In the genomic region with DNA sequence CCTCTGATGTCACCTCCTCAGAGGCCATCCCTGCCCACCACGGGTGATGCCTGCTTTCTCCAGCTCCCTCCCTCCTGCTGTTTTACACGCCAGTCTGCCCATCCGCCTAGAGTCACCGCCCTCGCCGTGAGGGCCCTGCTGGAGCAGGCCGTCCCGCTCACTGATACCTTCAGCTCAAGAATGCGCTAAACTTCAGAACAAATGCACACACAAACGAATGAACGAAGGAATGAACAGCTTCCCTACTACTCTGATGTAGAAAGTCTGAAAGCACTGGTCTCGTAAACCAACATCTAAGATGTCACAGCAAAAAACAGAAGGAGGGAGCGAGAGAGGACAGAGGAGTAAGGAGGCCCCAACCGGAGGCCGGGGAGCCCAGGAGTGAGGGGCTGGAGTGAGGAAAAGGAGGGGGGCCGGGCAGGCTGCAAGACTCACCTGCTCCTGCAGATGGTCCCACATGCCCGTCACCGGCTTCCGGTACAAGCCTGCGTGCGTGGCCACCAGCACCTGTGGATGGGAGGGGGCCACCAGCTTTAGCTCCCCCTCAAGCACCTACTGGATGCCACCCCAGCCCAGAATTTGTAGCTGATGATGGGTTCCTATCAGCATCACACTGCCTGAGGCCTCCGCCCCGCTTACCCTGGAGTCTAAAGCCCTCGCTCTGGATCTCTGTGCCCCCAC, we compare ENCODE assay signal across 24 cellular contexts. TPM values are rescaled to one million over a fixed set of nuclear protein-coding genes. Genes with fewer than 3 reads are reported as not detected.
DNase-seq lines count a peak whose midpoint lies in the region; ATAC-seq and TF ChIP-seq lines count a peak whose summit lies in the region.
"Had no signal": no experiment of that assay in that cellular context is flagged by ENCODE, and none has a peak within 500 bp of the region (broad histone marks: within the 10 kb centered on the region; RNA-seq: fewer than 3 reads in every experiment).

No MANE protein-coding gene starts in this region.

- H3F3A ChIP-seq in OCI-LY1 (ENCODE audit: insufficient read depth, low read length), result no peaks in the 10 kb centered on the region

- H3K27me3 ChIP-seq in OCI-LY1 (ENCODE audit: insufficient read depth, low read length) (no peaks in the 10 kb centered on the region), endodermal cell (ENCODE audit: control insufficient read depth, insufficient read depth, low read length, poor library complexity, severe bottlenecking) (no peaks in the 10 kb centered on the region), testis (no peaks in the 10 kb centered on the region)
- H3K27me3 ChIP-seq: esophagus squamous epithelium, neutrophil, tibial artery had no signal

- 93 to 94% methylated on average over 19 to 24 of the region's 24 CpGs for WGBS in endodermal cell (ENCODE audit: insufficient coverage in 1 of 2, insufficient read length in 1 of 2), 2 experiments
- 88 to 92% methylated on average over 24 of the region's 24 CpGs for WGBS in testis, 2 donors

- peaks cover 36% of the 10 kb centered on the region for H3K4me1 Mint-ChIP-seq in activated naive CD4-positive, alpha-beta T cell treated with anti-CD3 and anti-CD28 coated beads, Interleukin-2, amount 10 ng/mL, durations not matched to agents 7 days and 5 days
- peaks cover 12% of the 10 kb centered on the region for H3K4me1 Mint-ChIP-seq in endodermal cell

- no peak overlapping the region for H2AFZ ChIP-seq in OCI-LY1 (ENCODE audit: low read length)

- no peak for TF ChIP-seq POLR2A in testis (IDR thresholded peaks at IDR 0.05)

- H3K36me3 ChIP-seq in OCI-LY1 (ENCODE audit: insufficient read depth, low read length), result peaks cover 60% of the 10 kb centered on the region
- H3K36me3 ChIP-seq in endodermal cell (ENCODE audit: control insufficient read depth, insufficient read depth, low read length), result peaks cover 47% of the 10 kb centered on the region
- H3K36me3 ChIP-seq in testis (ENCODE audit: low read depth, missing control alignments), result no peaks in the 10 kb centered on the region

- H3K4me3 ChIP-seq in OCI-LY1 (ENCODE audit: low read depth, low read length, poor library complexity, severe bottlenecking), result no peak overlapping the region
- no peak overlapping the region for H3K4me3 ChIP-seq in endodermal cell (ENCODE audit: low read length)
- no peak overlapping the region for H3K4me3 ChIP-seq in testis
- H3K4me3 ChIP-seq: A549, esophagus squamous epithelium, tibial artery had no signal

- no peak for DNase-seq in activated naive CD4-positive, alpha-beta T cell treated with anti-CD3 and anti-CD28 coated beads, Interleukin-2, amount 10 ng/mL, durations not matched to agents 7 days and 5 days
- no peak for DNase-seq in activated naive CD4-positive, alpha-beta T cell treated with anti-CD3 and anti-CD28 coated beads, Interleukin-2, amount 50 U/mL, for 72 hours (ENCODE audit: low spot score in 2 of 2)
- DNase-seq in endodermal cell, result no peak
- DNase-seq in testis, result no peak
- DNase-seq in 8988T, result no peak
- no peak for DNase-seq in DMS79 treated with DMSO at 0.1 percent for 48 hours (lab: John Stamatoyannopoulos, UW)
- DNase-seq: amygdala; C1 segment of cervical spinal cord; cerebellar nuclear complex; DMS 273 treated with DMSO at 0.1 percent for 48 hours; effector CD4-positive, alpha-beta T cell; esophagus squamous epithelium; GF-D8; NCI-H187; NCI-H774; stimulated activated naive B cell treated with anti-CD40 and anti-IgM and Interleukin-4, amounts not matched to agents 10 μg/mL and 1 μg/mL and 100 μg/mL, for 72 hours; T1000; tibial artery had no signal

- no peaks in the 10 kb centered on the region for H3K27me3 Mint-ChIP-seq in activated naive CD4-positive, alpha-beta T cell treated with anti-CD3 and anti-CD28 coated beads, Interleukin-2, amount 10 ng/mL, durations not matched to agents 7 days and 5 days
- H3K27me3 Mint-ChIP-seq in endodermal cell (ENCODE audit: insufficient read depth), result no peaks in the 10 kb centered on the region
- H3K27me3 Mint-ChIP-seq: activated CD4-positive, alpha-beta T cell treated with anti-CD3 and anti-CD28 coated beads for 36 hours; stimulated activated naive B cell treated with anti-CD40 and anti-IgM and Interleukin-4, amounts not matched to agents 10 μg/mL and 1 μg/mL and 100 μg/mL, for 72 hours had no signal

- CTCF ChIA-PET in activated naive CD4-positive, alpha-beta T cell treated with anti-CD3 and anti-CD28 coated beads, Interleukin-2, amount 10 ng/mL, durations not matched to agents 7 days and 5 days (lab: Charles Lee), result interaction anchor here (1.2 kb wide), 1 partner anchor 13 kb away, joined by 3 read pairs; no protein-coding TSS in a partner anchor

- peak overlapping the region; percentile 28 for H3K27ac Mint-ChIP-seq in activated naive CD4-positive, alpha-beta T cell treated with anti-CD3 and anti-CD28 coated beads, Interleukin-2, amount 10 ng/mL, durations not matched to agents 7 days and 5 days
- no peak overlapping the region for H3K27ac Mint-ChIP-seq in activated naive CD4-positive, alpha-beta T cell treated with anti-CD3 and anti-CD28 coated beads, Interleukin-2, amount 50 U/mL, for 72 hours
- H3K27ac Mint-ChIP-seq in endodermal cell, result peak overlapping the region; percentile 14
- H3K27ac Mint-ChIP-seq: activated CD4-positive, alpha-beta T cell treated with anti-CD3 and anti-CD28 coated beads for 36 hours had no signal

- H3K9me2 ChIP-seq in OCI-LY1 (ENCODE audit: low read depth, low read length), result no peaks in the 10 kb centered on the region

- H3K9me3 ChIP-seq in OCI-LY1 (ENCODE audit: low read length), result no peaks in the 10 kb centered on the region
- H3K9me3 ChIP-seq in endodermal cell (ENCODE audit: control insufficient read depth, low read length), result no peaks in the 10 kb centered on the region
- H3K9me3 ChIP-seq in testis, result no peaks in the 10 kb centered on the region
- H3K9me3 ChIP-seq: A549, esophagus squamous epithelium, neutrophil, tibial artery had no signal

- H3K79me2 ChIP-seq in OCI-LY1 (ENCODE audit: insufficient read depth, low read length), result peaks cover 8% of the 10 kb centered on the region; the same call in 1 of the 2 replicates

- H3K4me2 ChIP-seq in OCI-LY1 (ENCODE audit: low read length), result no peak overlapping the region
- H3K4me2 ChIP-seq: A549 had no signal

- no peaks in the 10 kb centered on the region for H4K20me1 ChIP-seq in OCI-LY1 (ENCODE audit: insufficient read depth, low read length)

- H3K36me3 Mint-ChIP-seq in activated naive CD4-positive, alpha-beta T cell treated with anti-CD3 and anti-CD28 coated beads, Interleukin-2, amount 10 ng/mL, durations not matched to agents 7 days and 5 days, result peaks cover 43% of the 10 kb centered on the region
- H3K36me3 Mint-ChIP-seq in activated naive CD4-positive, alpha-beta T cell treated with anti-CD3 and anti-CD28 coated beads, Interleukin-2, amount 50 U/mL, for 72 hours, result peaks cover 21 to 25% of the 10 kb centered on the region in 2 donors
- H3K36me3 Mint-ChIP-seq in endodermal cell (ENCODE audit: low read depth), result peaks cover 47% of the 10 kb centered on the region

- intact Hi-C loops in testis (cut with DNase I; ENCODE audit: low total_unique reads), result no loop called here

- ATAC-seq in activated naive CD4-positive, alpha-beta T cell treated with anti-CD3 and anti-CD28 coated beads, Interleukin-2, amount 50 U/mL, for 72 hours, result no peak
- ATAC-seq in GM18858 (IDR thresholded peaks at IDR 0.05; ENCODE audit: unreplicated experiment), result no peak
- ATAC-seq: A549; activated CD4-positive, alpha-beta T cell treated with anti-CD3 and anti-CD28 coated beads for 36 hours; sciatic nerve; stimulated activated naive B cell treated with anti-CD40 and anti-IgM and Interleukin-4, amounts not matched to agents 10 μg/mL and 1 μg/mL and 100 μg/mL, for 72 hours had no signal

- H3K27ac ChIP-seq in OCI-LY1 (ENCODE audit: low read depth, low read length, poor library complexity, severe bottlenecking), result peak overlapping the region; percentile 26
- H3K27ac ChIP-seq in endodermal cell (ENCODE audit: low read depth, low read length), result no peak overlapping the region
- peak overlapping the region; percentile 89 to 94 for H3K27ac ChIP-seq in testis
- H3K27ac ChIP-seq: A549, neutrophil, tibial artery had no signal

- H3K4me1 ChIP-seq in OCI-LY1 (ENCODE audit: insufficient read depth, low read length, severe bottlenecking) (peaks cover 39% of the 10 kb centered on the region), endodermal cell (ENCODE audit: control insufficient read depth, insufficient read depth, low read length) (no peaks in the 10 kb centered on the region), testis (peaks cover 71% of the 10 kb centered on the region)

- TF ChIP-seq CTCF in OCI-LY1 (IDR thresholded peaks at IDR 0.05; ENCODE audit: low read length), result no peak; the same call in 1 of the 2 replicates
- TF ChIP-seq CTCF in endodermal cell (conservative IDR thresholded peaks at IDR 0.05), result no peak
- no peak for TF ChIP-seq CTCF in testis (IDR thresholded peaks at IDR 0.05)

- H3K9me3 Mint-ChIP-seq in activated naive CD4-positive, alpha-beta T cell treated with anti-CD3 and anti-CD28 coated beads, Interleukin-2, amount 10 ng/mL, durations not matched to agents 7 days and 5 days, result no peaks in the 10 kb centered on the region
- H3K9me3 Mint-ChIP-seq in activated naive CD4-positive, alpha-beta T cell treated with anti-CD3 and anti-CD28 coated beads, Interleukin-2, amount 50 U/mL, for 72 hours, result no peaks in the 10 kb centered on the region
- peaks cover 4% of the 10 kb centered on the region for H3K9me3 Mint-ChIP-seq in endodermal cell
- H3K9me3 Mint-ChIP-seq: stimulated activated naive B cell treated with anti-CD40 and anti-IgM and Interleukin-4, amounts not matched to agents 10 μg/mL and 1 μg/mL and 100 μg/mL, for 72 hours had no signal

- H3K9ac ChIP-seq in OCI-LY1 (ENCODE audit: low read length) (no peak overlapping the region), endodermal cell (ENCODE audit: extremely low read depth, low read length, poor library complexity, severe bottlenecking) (no peak overlapping the region)

- no peak overlapping the region for H3K4me3 Mint-ChIP-seq in activated naive CD4-positive, alpha-beta T cell treated with anti-CD3 and anti-CD28 coated beads, Interleukin-2, amount 10 ng/mL, durations not matched to agents 7 days and 5 days
- H3K4me3 Mint-ChIP-seq in endodermal cell, result no peak overlapping the region
- H3K4me3 Mint-ChIP-seq: activated CD4-positive, alpha-beta T cell treated with anti-CD3 and anti-CD28 coated beads for 36 hours; stimulated activated naive B cell treated with anti-CD40 and anti-IgM and Interleukin-4, amounts not matched to agents 10 μg/mL and 1 μg/mL and 100 μg/mL, for 72 hours had no signal

RNA-seq across cellular contexts. Expression of a gene that starts 4.0 kb away (rescaled TPM):
- total RNA-seq in activated naive CD4-positive, alpha-beta T cell treated with anti-CD3 and anti-CD28 coated beads, Interleukin-2, amount 50 U/mL, for 72 hours, result 100 to 1,000 TPM in 1 of 2 donors, 10 to 100 TPM in 1; 90.6 to 119 TPM
- 100 to 1,000 TPM; 161 to 163 TPM for total RNA-seq in endodermal cell
- polyA plus RNA-seq in endodermal cell (2013, experiment 1 of 2), result 78.3 TPM
- polyA plus RNA-seq in endodermal cell (2013, experiment 2 of 2), result 66.1 TPM
- 100 to 1,000 TPM; 110 to 125 TPM for total RNA-seq in testis
- polyA plus RNA-seq in testis (ENCODE audit: insufficient read depth, low read depth, low replicate concordance), result 45.5 TPM

RNA-seq across cellular contexts. Expression of a gene that starts 12.4 kb away (rescaled TPM):
- 100 to 1,000 TPM; 110 TPM for total RNA-seq in activated naive CD4-positive, alpha-beta T cell treated with anti-CD3 and anti-CD28 coated beads, Interleukin-2, amount 50 U/mL, for 72 hours
- 100 to 1,000 TPM; 279 to 287 TPM for total RNA-seq in endodermal cell
- polyA plus RNA-seq in endodermal cell (2013, experiment 1 of 2), result 359 TPM
- polyA plus RNA-seq in endodermal cell (2013, experiment 2 of 2), result 302 TPM
- total RNA-seq in testis, result 100 to 1,000 TPM; 257 to 260 TPM
- polyA plus RNA-seq in testis (ENCODE audit: insufficient read depth, low read depth, low replicate concordance), result 235 TPM

RNA-seq across cellular contexts. Expression of a gene that starts 13.8 kb away (rescaled TPM):
- 10 to 100 TPM; 16.9 to 34.4 TPM for total RNA-seq in activated naive CD4-positive, alpha-beta T cell treated with anti-CD3 and anti-CD28 coated beads, Interleukin-2, amount 50 U/mL, for 72 hours
- total RNA-seq in endodermal cell (10 to 100 TPM; 41.3 to 47.0 TPM), testis (10 to 100 TPM; 35.0 to 35.7 TPM)
- 29.0 TPM for polyA plus RNA-seq in endodermal cell (2013, experiment 1 of 2)
- polyA plus RNA-seq in endodermal cell (2013, experiment 2 of 2), result 26.6 TPM
- polyA plus RNA-seq in testis (ENCODE audit: insufficient read depth, low read depth, low replicate concordance), result 42.8 TPM

RNA-seq across cellular contexts. Expression of a gene that starts 14.1 kb away (rescaled TPM):
- 10 to 100 TPM; 28.8 to 53.0 TPM for total RNA-seq in activated naive CD4-positive, alpha-beta T cell treated with anti-CD3 and anti-CD28 coated beads, Interleukin-2, amount 50 U/mL, for 72 hours
- 10 to 100 TPM; 40.7 to 47.3 TPM for total RNA-seq in endodermal cell
- polyA plus RNA-seq in endodermal cell (2013, experiment 1 of 2), result 35.5 TPM
- polyA plus RNA-seq in endodermal cell (2013, experiment 2 of 2), result 29.4 TPM
- 10 to 100 TPM; 47.2 to 49.1 TPM for total RNA-seq in testis
- polyA plus RNA-seq in testis (ENCODE audit: insufficient read depth, low read depth, low replicate concordance), result 31.1 TPM

RNA-seq across cellular contexts. Expression of a gene that starts 33.3 kb away (rescaled TPM):
- total RNA-seq in activated naive CD4-positive, alpha-beta T cell treated with anti-CD3 and anti-CD28 coated beads, Interleukin-2, amount 50 U/mL, for 72 hours, result 10 to 100 TPM in 1 of 2 donors, 1 to 10 TPM in 1; 6.3 to 11.1 TPM
- under 1 TPM in 1 of 2 donors, not detected in 1; 0.97 TPM for total RNA-seq in endodermal cell
- polyA plus RNA-seq in endodermal cell (2013, experiment 1 of 2), result 0.68 TPM
- polyA plus RNA-seq in endodermal cell (2013, experiment 2 of 2), result 0.95 TPM
- total RNA-seq in testis, result 10 to 100 TPM; 17.1 to 20.4 TPM
- polyA plus RNA-seq in testis (ENCODE audit: insufficient read depth, low read depth, low replicate concordance), result 61.9 TPM

Comparison
In these comparisons a context has a peak if more than half of its experiments do, and no peak if none do; other contexts are left out.
1. H3K27ac Mint-ChIP-seq: peak in activated naive CD4-positive, alpha-beta T cell treated with anti-CD3 and anti-CD28 coated beads, Interleukin-2, amount 10 ng/mL, durations not matched to agents 7 days and 5 days (single experiment) and endodermal cell (single experiment); none in activated naive CD4-positive, alpha-beta T cell treated with anti-CD3 and anti-CD28 coated beads, Interleukin-2, amount 50 U/mL, for 72 hours (0 of 2).